19 cellular contexts compared by ENCODE assay signal in the genomic region with DNA sequence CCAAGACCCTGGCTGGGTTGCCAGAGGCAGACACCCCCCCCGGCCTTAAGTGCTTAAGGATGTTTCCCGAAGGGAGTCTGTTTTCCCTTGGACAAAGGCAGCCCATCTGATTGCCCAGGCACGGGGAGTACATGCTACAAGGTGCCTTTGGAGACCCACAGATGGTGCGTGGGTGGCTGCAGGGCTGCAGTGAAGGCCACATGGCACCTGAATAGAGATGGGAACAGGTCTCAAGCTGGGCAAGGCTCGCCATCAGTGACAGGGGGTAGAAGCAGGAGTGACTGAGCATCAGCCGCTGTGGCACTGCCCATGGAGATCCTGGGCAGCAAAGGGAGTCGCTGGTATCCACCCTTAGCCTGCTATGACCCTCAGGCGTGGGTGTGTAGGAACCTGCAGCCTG. TPM values are rescaled to one million over a fixed set of nuclear protein-coding genes. Genes with fewer than 3 reads are reported as not detected.
DNase-seq lines count a peak whose midpoint lies in the region; ATAC-seq and TF ChIP-seq lines count a peak whose summit lies in the region.
"Had no signal": no experiment of that assay in that cellular context is flagged by ENCODE, and none has a peak within 500 bp of the region (broad histone marks: within the 10 kb centered on the region; RNA-seq: fewer than 3 reads in every experiment).

No MANE protein-coding gene starts in this region.

- BruUV-seq in IMR-90 (replicated peaks; lab: Mats Ljungman, UMichigan) = no TSS peak

- peak overlapping the region; percentile 79 for H3K4me3 Mint-ChIP-seq in activated T-cell treated with anti-CD3 and anti-CD28 coated beads, Interleukin-2, amount 50 U/mL, for 4 hours
- H3K4me3 Mint-ChIP-seq in activated T-cell treated with anti-CD3 and anti-CD28 coated beads, Interleukin-2, amount 50 U/mL, for 24 hours = no peak overlapping the region
- H3K4me3 Mint-ChIP-seq in central memory CD8-positive, alpha-beta T cell = peak overlapping the region; percentile 68
- H3K4me3 Mint-ChIP-seq: CD14-positive monocyte had no signal

- no peaks in the 10 kb centered on the region for H3F3A ChIP-seq in neural cell (ENCODE audit: insufficient read depth, low read length, poor library complexity, severe bottlenecking)

- no peak overlapping the region for H4K91ac ChIP-seq in IMR-90 (ENCODE audit: insufficient read depth, low read depth, low read length)

- peaks cover 13% of the 10 kb centered on the region for H3K36me3 Mint-ChIP-seq in activated T-cell treated with anti-CD3 and anti-CD28 coated beads, Interleukin-2, amount 50 U/mL, for 4 hours (ENCODE audit: insufficient read depth)
- peaks cover 24% of the 10 kb centered on the region for H3K36me3 Mint-ChIP-seq in activated T-cell treated with anti-CD3 and anti-CD28 coated beads, Interleukin-2, amount 50 U/mL, for 24 hours (ENCODE audit: low read depth)
- H3K36me3 Mint-ChIP-seq in central memory CD8-positive, alpha-beta T cell (ENCODE audit: insufficient read depth) = peaks cover 22% of the 10 kb centered on the region

- 0 out of 2 replicates have a peak overlapping the region, but pooled peaks have one; percentile 21 for H3K23ac ChIP-seq in IMR-90 (ENCODE audit: low read depth, low read length)

- DNase-seq in activated T-cell treated with anti-CD3 and anti-CD28 coated beads, Interleukin-2, amount 50 U/mL, for 4 hours = no peak
- DNase-seq in activated T-cell treated with anti-CD3 and anti-CD28 coated beads, Interleukin-2, amount 50 U/mL, for 24 hours = no peak
- DNase-seq in IMR-90 = no peak
- DNase-seq in central memory CD8-positive, alpha-beta T cell (ENCODE audit: low spot score in 2 of 2) = no peak
- no peak for DNase-seq in KG1 (lab: John Stamatoyannopoulos, UW)
- DNase-seq in RWPE1 (ENCODE audit: low spot score) = no peak
- DNase-seq: activated gamma-delta T cell treated with Interleukin-2 at 50 U/mL for 16 hours; foreskin keratinocyte; NCI-H1092; NCI-H524 treated with DMSO at 0.1 percent for 48 hours; SHP77 treated with DMSO at 0.1 percent for 48 hours; stimulated activated naive CD4-positive, alpha-beta T cell treated with Interleukin-2 at 50 U/mL for 16 hours; trophoblast cell had no signal

- H3K4me2 ChIP-seq in IMR-90 (ENCODE audit: low read depth, low read length) (no peak overlapping the region), neural cell (ENCODE audit: low read length) (no peak overlapping the region)

- TF ChIP-seq RAD21 in IMR-90 (IDR thresholded peaks at IDR 0.05; ENCODE audit: low read length) (no peak), neural cell (conservative IDR thresholded peaks at IDR 0.05) (no peak)

- TF ChIP-seq EP300 in neural cell (conservative IDR thresholded peaks at IDR 0.05; ENCODE audit: poor library complexity, severe bottlenecking) = no peak

- intact Hi-C loops in IMR-90 (cut with micrococcal nuclease) = loop anchor here (5.0 to 10.0 kb wide), 2 partner anchors 59 to 127 kb away; no protein-coding TSS in a partner anchor

- peaks cover 38 to 60% of the 10 kb centered on the region in 2 experiments for H3K79me1 ChIP-seq in IMR-90 (ENCODE audit: low read depth in 1 of 2, low read length in 2 of 2)

- CTCF ChIA-PET in IMR-90 (lab: Yijun Ruan, JAX) = no interaction called here
- CTCF ChIA-PET in RWPE1 (lab: Yijun Ruan, JAX) = no interaction called here

- no peak overlapping the region for H3K4me3 ChIP-seq in IMR-90 (ENCODE audit: insufficient read depth, low read depth, low read length)
- H3K4me3 ChIP-seq in neural cell (ENCODE audit: low read length) = peak overlapping the region; percentile 90

- no peak overlapping the region for H3K56ac ChIP-seq in IMR-90 (ENCODE audit: extremely low read depth, insufficient read depth, low read length)

- dilution Hi-C loops in IMR-90 (cut with HindIII; ENCODE audit: low sequenced_read_pairs, unreplicated experiment) = no loop called here

- H3K9ac ChIP-seq in IMR-90 (ENCODE audit: low read depth, low read length) (no peak overlapping the region), neural cell (ENCODE audit: low read length) (no peak overlapping the region)

- TF ChIP-seq CTCF in IMR-90 (conservative IDR thresholded peaks at IDR 0.05; ENCODE audit: low read depth, low read length) = no peak
- no peak for TF ChIP-seq CTCF in neural cell (IDR thresholded peaks at IDR 0.05; ENCODE audit: poor library complexity, severe bottlenecking)
- no peak for TF ChIP-seq CTCF in RWPE1 (conservative IDR thresholded peaks at IDR 0.05; ENCODE audit: low read depth)

- no peak overlapping the region for H2BK120ac ChIP-seq in IMR-90 (ENCODE audit: low read depth, low read length)

- no peak overlapping the region for H3K18ac ChIP-seq in IMR-90 (ENCODE audit: low read depth, low read length)

- H2BK20ac ChIP-seq in IMR-90 (ENCODE audit: low read depth, low read length) = no peak overlapping the region

- POLR2A ChIA-PET in IMR-90 (lab: Charles Lee; ENCODE audit: unreplicated experiment) (no interaction called here), RWPE1 (lab: Yijun Ruan, JAX; ENCODE audit: low non-redundant PET) (no interaction called here)

- in situ Hi-C loops in IMR-90 (cut with MboI; ENCODE audit: low sequenced_read_pairs) = no loop called here

- H3K27ac ChIP-seq in IMR-90 (ENCODE audit: insufficient read depth, low read length) = no peak overlapping the region
- no peak overlapping the region for H3K27ac ChIP-seq in neural cell (ENCODE audit: low read length)
- H3K27ac ChIP-seq in RWPE1 = no peak overlapping the region
- H3K27ac ChIP-seq: epithelial cell of prostate, foreskin keratinocyte had no signal

- no peak overlapping the region for H2BK5ac ChIP-seq in IMR-90 (ENCODE audit: low read depth, low read length, poor library complexity, severe bottlenecking)

- peaks cover 17% of the 10 kb centered on the region for H4K20me1 ChIP-seq in IMR-90 (ENCODE audit: insufficient read depth, low read length)
- no peaks in the 10 kb centered on the region for H4K20me1 ChIP-seq in neural cell (ENCODE audit: insufficient read depth)

- peaks cover 37% of the 10 kb centered on the region for H3K9me1 ChIP-seq in IMR-90 (ENCODE audit: insufficient read depth, low read length)

- peaks cover 29% of the 10 kb centered on the region for H3K79me2 ChIP-seq in neural cell (replicated peaks; ENCODE audit: insufficient read depth, low read length)

- no peak overlapping the region for H3K27ac Mint-ChIP-seq in activated T-cell treated with anti-CD3 and anti-CD28 coated beads, Interleukin-2, amount 50 U/mL, for 24 hours
- peak overlapping the region; percentile 84 for H3K27ac Mint-ChIP-seq in central memory CD8-positive, alpha-beta T cell (ENCODE audit: low read depth)
- H3K27ac Mint-ChIP-seq: dendritic cell treated with granulocyte-macrophage colony-stimulating factor and Interleukin-4, amounts not matched to agents 40 ng/mL and 50 ng/mL, for 4 days had no signal

- no peaks in the 10 kb centered on the region for H3K27me3 ChIP-seq in IMR-90 (ENCODE audit: control insufficient read depth, insufficient read depth, low read length)
- no peaks in the 10 kb centered on the region for H3K27me3 ChIP-seq in neural cell (ENCODE audit: insufficient read depth, low read depth, low read length)
- H3K27me3 ChIP-seq: foreskin keratinocyte had no signal

- 93% methylated on average over 5 of the region's 8 CpGs; no CpG with 5 or more reads in 1 of the 2 experiments for WGBS in IMR-90 (ENCODE audit: extremely low coverage in 2 of 2, insufficient read length in 1 of 2), 2 experiments

- H2BK15ac ChIP-seq in IMR-90 (ENCODE audit: low read depth, low read length) = no peak overlapping the region

- ATAC-seq in activated T-cell treated with anti-CD3 and anti-CD28 coated beads, Interleukin-2, amount 50 U/mL, for 4 hours = no peak
- ATAC-seq in IMR-90 (ENCODE audit: low read depth) (no peak), HG02763 (IDR thresholded peaks at IDR 0.05; ENCODE audit: unreplicated experiment) (no peak)
- no peak for ATAC-seq in central memory CD8-positive, alpha-beta T cell (replicated peaks; ENCODE audit: extremely low read depth, poor library complexity, severe bottlenecking)
- ATAC-seq: foreskin keratinocyte, sciatic nerve had no signal

- H2AK9ac ChIP-seq in IMR-90 (replicated peaks; ENCODE audit: low read depth, low read length, poor library complexity) = no peak overlapping the region

- H3K9me3 Mint-ChIP-seq in activated T-cell treated with anti-CD3 and anti-CD28 coated beads, Interleukin-2, amount 50 U/mL, for 4 hours = no peaks in the 10 kb centered on the region
- H3K9me3 Mint-ChIP-seq in activated T-cell treated with anti-CD3 and anti-CD28 coated beads, Interleukin-2, amount 50 U/mL, for 24 hours = peaks cover 3% of the 10 kb centered on the region
- H3K9me3 Mint-ChIP-seq in central memory CD8-positive, alpha-beta T cell = no peaks in the 10 kb centered on the region

- H2AK5ac ChIP-seq in IMR-90 (ENCODE audit: low read depth, low read length) = no peak overlapping the region

- H3K4me1 ChIP-seq in IMR-90 (ENCODE audit: control insufficient read depth, insufficient read depth, low read length) = peaks cover 19% of the 10 kb centered on the region
- H3K4me1 ChIP-seq: foreskin keratinocyte had no signal

- H3K9me2 ChIP-seq in neural cell (ENCODE audit: insufficient read depth, low read length) = no peaks in the 10 kb centered on the region

- H3K36me3 ChIP-seq in IMR-90 (ENCODE audit: control insufficient read depth, insufficient read depth, low read length) = peaks cover 40% of the 10 kb centered on the region
- peaks cover 21% of the 10 kb centered on the region for H3K36me3 ChIP-seq in neural cell (ENCODE audit: insufficient read depth, low read length)

- H3K27me3 Mint-ChIP-seq in activated T-cell treated with anti-CD3 and anti-CD28 coated beads, Interleukin-2, amount 50 U/mL, for 4 hours (ENCODE audit: low read depth) = peaks cover 5% of the 10 kb centered on the region
- no peaks in the 10 kb centered on the region for H3K27me3 Mint-ChIP-seq in activated T-cell treated with anti-CD3 and anti-CD28 coated beads, Interleukin-2, amount 50 U/mL, for 24 hours
- H3K27me3 Mint-ChIP-seq in central memory CD8-positive, alpha-beta T cell = peaks cover 9% of the 10 kb centered on the region

- no peak overlapping the region for H4K5ac ChIP-seq in IMR-90 (ENCODE audit: low read depth, low read length)

- no peak overlapping the region for H4K8ac ChIP-seq in IMR-90 (ENCODE audit: low read depth in 2 of 2, low read length in 2 of 2)

- H3K4ac ChIP-seq in IMR-90 (ENCODE audit: low read depth, low read length) = no peak overlapping the region

- H3K14ac ChIP-seq in IMR-90 (replicated peaks; ENCODE audit: low read depth, low read length) = no peak overlapping the region

- no peak for TF ChIP-seq POLR2A in IMR-90 (IDR thresholded peaks at IDR 0.05; ENCODE audit: low read depth, low read length)

- no peaks in the 10 kb centered on the region; the same call in 1 of the 2 replicates for H3K9me3 ChIP-seq in IMR-90 (ENCODE audit: control insufficient read depth, insufficient read depth, low read length)
- peaks cover 9% of the 10 kb centered on the region for H3K9me3 ChIP-seq in neural cell (ENCODE audit: low read length)

- peaks cover 48% of the 10 kb centered on the region for H3K4me1 Mint-ChIP-seq in activated T-cell treated with anti-CD3 and anti-CD28 coated beads, Interleukin-2, amount 50 U/mL, for 4 hours (ENCODE audit: low read depth)
- peaks cover 61% of the 10 kb centered on the region for H3K4me1 Mint-ChIP-seq in activated T-cell treated with anti-CD3 and anti-CD28 coated beads, Interleukin-2, amount 50 U/mL, for 24 hours (ENCODE audit: low read depth)
- H3K4me1 Mint-ChIP-seq in central memory CD8-positive, alpha-beta T cell = peaks cover 48% of the 10 kb centered on the region

- peak overlapping the region; percentile 13 for H2AFZ ChIP-seq in IMR-90 (replicated peaks; ENCODE audit: low read length, poor library complexity)
- H2AFZ ChIP-seq in neural cell (ENCODE audit: low read depth, low read length) = no peak overlapping the region

RNA-seq across cellular contexts. Expression of a gene that starts 2.4 kb away (rescaled TPM):
- 1 to 10 TPM; 7.3 to 8.4 (median 7.9) TPM for total RNA-seq in activated T-cell treated with anti-CD3 and anti-CD28 coated beads, Interleukin-2, amount 50 U/mL, for 4 hours
- 16.1 TPM in 2 replicates for total RNA-seq in IMR-90 (2012; rRNA removed)
- 17.2 and 19.2 TPM in 2 replicates for polyA plus RNA-seq in IMR-90 (2012; rRNA removed)
- 13.9 and 18.0 TPM in 2 replicates for polyA plus RNA-seq in IMR-90 (2012; cell fraction: cytosol; rRNA removed)
- 10.7 and 13.6 TPM in 2 replicates for polyA plus RNA-seq in IMR-90 (2012; cell fraction: nucleus; rRNA removed; ENCODE audit: low replicate concordance)
- 35.8 and 36.8 TPM in 2 replicates for polyA plus RNA-seq in neural cell
- polyA minus RNA-seq in neural cell = 70.3 and 71.8 TPM in 2 replicates
